1 cellular context compared by ENCODE assay signal in the genomic region with DNA sequence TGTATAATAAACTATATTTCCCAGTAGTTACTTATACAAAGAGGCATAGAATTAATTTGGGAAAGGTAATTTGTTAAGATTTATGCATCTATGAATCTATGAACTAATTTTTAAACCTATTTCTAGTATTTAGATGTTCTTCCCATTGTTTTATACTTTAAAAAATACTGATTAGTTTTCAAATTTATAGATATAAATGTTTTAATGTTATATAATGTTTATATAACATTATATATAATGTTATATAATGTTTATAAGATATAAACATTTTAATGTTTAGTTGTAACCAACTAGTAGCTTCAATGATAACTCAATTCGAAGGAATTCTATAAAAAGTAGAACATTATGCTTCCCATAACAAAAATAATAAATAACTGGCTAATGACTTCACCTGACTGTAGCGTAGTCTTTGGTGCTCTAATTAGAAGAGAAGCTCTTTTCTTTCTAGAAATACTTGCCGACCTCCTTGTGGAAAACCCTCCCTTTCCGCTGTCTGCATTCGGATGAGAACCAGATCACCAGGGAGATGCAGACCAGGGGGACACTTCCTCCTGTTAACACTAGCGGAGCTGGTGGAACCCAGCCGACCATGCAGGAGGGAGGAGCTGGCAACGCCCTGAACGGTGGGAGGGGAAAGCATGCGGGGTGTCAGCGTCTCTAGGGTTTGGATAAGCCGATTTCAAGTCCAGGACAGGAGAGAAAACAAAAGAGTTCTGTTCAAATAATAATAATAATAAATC.
TF ChIP-seq lines count a peak whose summit lies in the region.

No MANE protein-coding gene starts in this region.

TF ChIP-seq in IMR-90, 13 proteins besides CTCF, POLR2A, EP300 and RAD21:
- no peak for TF ChIP-seq MAZ (IDR thresholded peaks at IDR 0.05; ENCODE audit: borderline replicate concordance, low read depth, low read length)
- TF ChIP-seq MXI1 (IDR thresholded peaks at IDR 0.05; ENCODE audit: borderline replicate concordance, low read depth, low read length) = peak; percentile 66; the same call in 1 of the 2 replicates
